In the genomic region with DNA sequence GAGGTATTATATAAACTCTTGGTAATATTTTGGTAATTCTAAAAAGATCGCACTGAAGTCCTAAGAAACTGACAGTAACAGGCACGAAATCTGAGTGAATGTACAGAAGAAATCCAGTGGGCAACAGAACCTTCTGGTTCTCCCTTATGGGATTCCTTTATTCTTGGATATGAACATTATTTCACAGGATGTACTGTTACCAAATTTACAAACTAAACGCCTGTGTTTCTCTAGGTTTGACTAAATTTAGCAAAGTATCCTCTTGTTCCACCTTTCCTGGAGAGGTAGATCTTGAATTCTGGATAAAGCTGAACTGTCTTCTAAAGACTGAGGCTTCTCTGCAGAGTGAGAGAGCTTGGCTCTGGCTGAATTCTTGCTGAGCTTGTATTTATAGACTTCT, we compare ENCODE assay signal across 25 cellular contexts.
"Had no signal": no experiment of that assay in that cellular context is flagged by ENCODE, and none has a peak within 500 bp of the region (broad histone marks: within the 10 kb centered on the region; RNA-seq: fewer than 3 reads in every experiment).

No MANE protein-coding gene starts in this region.

- H3K36me3 Mint-ChIP-seq: activated naive CD4-positive, alpha-beta T cell treated with anti-CD3 and anti-CD28 coated beads, Interleukin-2, amount 50 U/mL, for 24 hours had no signal

- H3K27me3 Mint-ChIP-seq: activated naive CD4-positive, alpha-beta T cell treated with anti-CD3 and anti-CD28 coated beads, Interleukin-2, amount 50 U/mL, for 24 hours had no signal

- H3K9ac ChIP-seq: SK-N-SH had no signal

- H3K27ac Mint-ChIP-seq: activated CD8-positive, alpha-beta T cell treated with anti-CD3 and anti-CD28 coated beads, Interleukin-2, amount 10 ng/mL, durations not matched to agents 7 days and 5 days; activated naive CD4-positive, alpha-beta T cell treated with anti-CD3 and anti-CD28 coated beads, Interleukin-2, amount 50 U/mL, for 24 hours; activated T-helper 1 cell treated with anti-CD3 and anti-CD28 coated beads, Interleukin-12 subunit alpha, Interleukin-12 subunit beta, Interleukin-2, Interleukin-4 antibody, amounts not matched to agents 30 ng/mL and 10 ng/mL and 1 ng/mL, durations not matched to agents 14 hours and 24 hours and 36 hours; T-helper 1 cell treated with Interleukin-12 subunit alpha and Interleukin-12 subunit beta and Interleukin-4 antibody, amounts not matched to agents 30 μg/mL and 1 μg/mL, for 36 hours had no signal

- H3K9me3 Mint-ChIP-seq: activated T-helper 1 cell treated with anti-CD3 and anti-CD28 coated beads, Interleukin-12 subunit alpha, Interleukin-12 subunit beta, Interleukin-2, Interleukin-4 antibody, amounts not matched to agents 30 ng/mL and 10 ng/mL and 1 ng/mL, durations not matched to agents 14 hours and 24 hours and 36 hours; T-helper 1 cell treated with Interleukin-12 subunit alpha and Interleukin-12 subunit beta and Interleukin-4 antibody, amounts not matched to agents 30 μg/mL and 1 μg/mL, for 36 hours had no signal

- H3K27ac ChIP-seq: ascending aorta, body of pancreas, Peyer's patch, RWPE1, SJCRH30 had no signal

- H3K4me3 Mint-ChIP-seq: activated CD8-positive, alpha-beta T cell treated with anti-CD3 and anti-CD28 coated beads, Interleukin-2, amount 10 ng/mL, durations not matched to agents 7 days and 5 days; activated naive CD4-positive, alpha-beta T cell treated with anti-CD3 and anti-CD28 coated beads, Interleukin-2, amount 50 U/mL, for 24 hours; activated T-helper 1 cell treated with anti-CD3 and anti-CD28 coated beads, Interleukin-12 subunit alpha, Interleukin-12 subunit beta, Interleukin-2, Interleukin-4 antibody, amounts not matched to agents 30 ng/mL and 10 ng/mL and 1 ng/mL, durations not matched to agents 14 hours and 24 hours and 36 hours; T-helper 1 cell treated with Interleukin-12 subunit alpha and Interleukin-12 subunit beta and Interleukin-4 antibody, amounts not matched to agents 30 μg/mL and 1 μg/mL, for 36 hours had no signal

- DNase-seq: activated CD4-positive, alpha-beta T cell treated with anti-CD3 and anti-CD28 coated beads for 4 hours; activated CD8-positive, alpha-beta memory T cell treated with anti-CD3 and anti-CD28 coated beads, Interleukin-2, amount 50 U/mL, for 48 hours; activated CD8-positive, alpha-beta T cell treated with anti-CD3 and anti-CD28 coated beads, Interleukin-2, amount 10 ng/mL, durations not matched to agents 7 days and 5 days; activated effector memory CD4-positive, alpha-beta T cell treated with Interleukin-2 at 50 U/mL for 16 hours; activated naive CD4-positive, alpha-beta T cell; activated T-cell treated with anti-CD3 and anti-CD28 coated beads, Interleukin-2, amount 50 U/mL, for 1 hour; body of pancreas; Karpas-422; MM.1S; NCI-H1105; NCI-H1436; NCI-H1694 treated with DMSO at 0.1 percent for 48 hours; NCI-H2029 treated with DMSO at 0.1 percent for 48 hours; NCI-H446; NCI-H524; Peyer's patch; Right ventricle myocardium superior; SJCRH30; SK-N-SH had no signal

- H3K27me3 ChIP-seq: ascending aorta, body of pancreas, Peyer's patch, SJCRH30 had no signal

- H3K4me1 Mint-ChIP-seq: activated naive CD4-positive, alpha-beta T cell treated with anti-CD3 and anti-CD28 coated beads, Interleukin-2, amount 50 U/mL, for 24 hours had no signal

- H3K9me3 ChIP-seq: ascending aorta, body of pancreas, Peyer's patch, SJCRH30, SK-N-SH had no signal

- H3K4me3 ChIP-seq: ascending aorta, body of pancreas, K562, Peyer's patch, SJCRH30 had no signal

- H3K4me2 ChIP-seq: SK-N-SH had no signal

- H3K4me1 ChIP-seq: ascending aorta, body of pancreas, Peyer's patch, SJCRH30 had no signal

- H3K36me3 ChIP-seq: ascending aorta, Peyer's patch, SJCRH30 had no signal
